8 cellular contexts compared by ENCODE assay signal in the genomic region with DNA sequence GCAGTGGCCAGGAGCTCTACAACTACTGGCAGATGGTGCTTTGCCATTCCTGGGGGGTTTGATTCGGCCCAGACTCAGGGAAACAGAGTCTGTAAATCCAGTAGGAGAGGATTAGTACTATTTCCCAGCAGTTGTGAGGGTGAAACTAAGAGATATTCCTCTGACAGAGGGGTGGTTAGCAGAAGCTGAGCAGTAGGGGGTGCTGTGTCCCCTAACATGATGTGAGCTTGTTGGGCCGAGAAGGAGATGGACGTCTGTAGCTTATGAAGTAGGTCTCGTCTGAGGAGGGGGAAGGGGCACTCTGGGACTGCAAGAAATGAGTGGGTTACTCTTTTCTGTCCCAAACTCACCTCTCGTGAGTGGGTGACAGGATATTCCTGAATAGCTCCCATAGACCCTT.
DNase-seq lines count a peak whose midpoint lies in the region; ATAC-seq and TF ChIP-seq lines count a peak whose summit lies in the region.

No MANE protein-coding gene starts in this region.

- ATAC-seq in GM19397 (IDR thresholded peaks at IDR 0.05; ENCODE audit: unreplicated experiment) (peak; percentile 95), HG03342 (IDR thresholded peaks at IDR 0.05; ENCODE audit: unreplicated experiment) (peak; percentile 99)

- H3K9me2 ChIP-seq in hepatocyte (replicated peaks; ENCODE audit: insufficient read depth): no peaks in the 10 kb centered on the region

- H3K27me3 ChIP-seq in SJCRH30 (no peaks in the 10 kb centered on the region), hepatocyte (no peaks in the 10 kb centered on the region)

- no peak overlapping the region for H3K27ac ChIP-seq in SJCRH30
- no peak overlapping the region for H3K27ac ChIP-seq in hepatocyte

- H3K4me2 ChIP-seq in hepatocyte: no peak overlapping the region

- TF ChIP-seq CTCF in hepatocyte (IDR thresholded peaks at IDR 0.05; ENCODE audit: poor library complexity): peak; percentile 61

- H3K36me3 ChIP-seq in SJCRH30 (no peaks in the 10 kb centered on the region), hepatocyte (replicated peaks; ENCODE audit: insufficient read depth, low read depth) (no peaks in the 10 kb centered on the region)

- H3K79me2 ChIP-seq in hepatocyte: no peaks in the 10 kb centered on the region

- H3K4me3 ChIP-seq in SJCRH30: no peak overlapping the region
- no peak overlapping the region for H3K4me3 ChIP-seq in hepatocyte

- DNase-seq in ELR (ENCODE audit: low read depth) (peak; percentile 35), SJCRH30 (peak; percentile 17 to 50), hepatocyte (ENCODE audit: low spot score) (peak; percentile 77), NCI-H2171 treated with DMSO at 0.1 percent for 48 hours (lab: John Stamatoyannopoulos, UW) (no peak), NCI-H345 treated with DMSO at 0.1 percent for 48 hours (lab: John Stamatoyannopoulos, UW; ENCODE audit: unreplicated experiment) (no peak)
- DNase-seq in stimulated activated CD8-positive, alpha-beta memory T cell treated with anti-CD3 and anti-CD28 coated beads, Interleukin-4, amount 100 ng/mL, for 48 hours: no peak

- H2AFZ ChIP-seq in hepatocyte: no peak overlapping the region

- H3K9me3 ChIP-seq in SJCRH30 (replicated peaks) (no peaks in the 10 kb centered on the region), hepatocyte (ENCODE audit: low read depth) (no peaks in the 10 kb centered on the region)

- no peaks in the 10 kb centered on the region for H4K20me1 ChIP-seq in hepatocyte (ENCODE audit: insufficient read depth, poor library complexity, severe bottlenecking)

- 56% methylated on average over 5 of the region's 5 CpGs for WGBS in hepatocyte (ENCODE audit: low lambda C conversion rate, missing lambda C conversion rate)

- H3K4me1 ChIP-seq in SJCRH30 (no peaks in the 10 kb centered on the region), hepatocyte (ENCODE audit: insufficient read depth) (peaks cover 13% of the 10 kb centered on the region)

Comparison
In these comparisons a context has a peak if more than half of its experiments do, and no peak if none do; other contexts are left out.
1. DNase-seq: peak in ELR (single experiment), SJCRH30 (2 of 2) and hepatocyte (single experiment); none in NCI-H2171 treated with DMSO at 0.1 percent for 48 hours (single experiment), NCI-H345 treated with DMSO at 0.1 percent for 48 hours (single experiment) and stimulated activated CD8-positive, alpha-beta memory T cell treated with anti-CD3 and anti-CD28 coated beads, Interleukin-4, amount 100 ng/mL, for 48 hours (single experiment).